In genomic region chr19:43634877-43635560, GRCh38 we compare ENCODE assay signal across 1 cellular context.
TF ChIP-seq lines count a peak whose summit lies in the region.

No MANE protein-coding gene starts in this region.

TF ChIP-seq in HepG2, 621 proteins besides CTCF, POLR2A, EP300 and RAD21 (continued from another document and continues in another):
- no peak for TF ChIP-seq RERE (CRISPR knock-in tag; IDR thresholded peaks at IDR 0.05; ENCODE audit: low read depth)
- peak; percentile 49 for TF ChIP-seq RBM22 (optimal IDR thresholded peaks at IDR 0.05; ENCODE audit: low read length)
- no peak for TF ChIP-seq FUBP1 (CRISPR knock-in tag; IDR thresholded peaks at IDR 0.05; ENCODE audit: borderline replicate concordance)
- no peak for TF ChIP-seq NFIC (IDR thresholded peaks at IDR 0.05; ENCODE audit: low read length)
- 0 out of 2 replicates have a peak, but pooled peaks have one; percentile 19 for TF ChIP-seq ZSCAN25 (CRISPR knock-in tag; IDR thresholded peaks at IDR 0.05)
- no peak for TF ChIP-seq ZUFSP (CRISPR knock-in tag; IDR thresholded peaks at IDR 0.05; ENCODE audit: borderline replicate concordance)
- TF ChIP-seq ZMYM2 (CRISPR knock-in tag; IDR thresholded peaks at IDR 0.05) = no peak
- no peak for TF ChIP-seq FOXM1 (CRISPR knock-in tag; IDR thresholded peaks at IDR 0.05)
- TF ChIP-seq DNMT3B (CRISPR knock-in tag; conservative IDR thresholded peaks at IDR 0.05) = peak; percentile 66; the same call in 1 of the 2 replicates
- TF ChIP-seq ZNF564 (CRISPR knock-in tag; IDR thresholded peaks at IDR 0.05) = no peak
- TF ChIP-seq KLF6 (CRISPR knock-in tag; IDR thresholded peaks at IDR 0.05) = no peak
- no peak for TF ChIP-seq E2F2 (CRISPR knock-in tag; IDR thresholded peaks at IDR 0.05; ENCODE audit: borderline replicate concordance)
- TF ChIP-seq POLR2AphosphoS5 (IDR thresholded peaks at IDR 0.05; ENCODE audit: low read depth, low read length) = peak; percentile 78
- no peak for TF ChIP-seq HMGXB3 (CRISPR knock-in tag; IDR thresholded peaks at IDR 0.05; ENCODE audit: borderline replicate concordance)
- no peak for TF ChIP-seq CEBPB (IDR thresholded peaks at IDR 0.05; ENCODE audit: borderline replicate concordance, low read depth, low read length)
- TF ChIP-seq ARNT2 (CRISPR knock-in tag; IDR thresholded peaks at IDR 0.05; ENCODE audit: low read depth) = no peak
- peak; percentile 96 for TF ChIP-seq ZBTB7A (CRISPR knock-in tag; IDR thresholded peaks at IDR 0.05)
- 0 out of 2 replicates have a peak, but pooled peaks have one; percentile 14 for TF ChIP-seq ZSCAN9 (CRISPR knock-in tag; IDR thresholded peaks at IDR 0.05; ENCODE audit: borderline replicate concordance)
- no peak for TF ChIP-seq ZNF615 (CRISPR knock-in tag; IDR thresholded peaks at IDR 0.05; ENCODE audit: borderline replicate concordance)
- TF ChIP-seq ZNF121 (CRISPR knock-in tag; IDR thresholded peaks at IDR 0.05) = no peak
- TF ChIP-seq REXO4 (CRISPR knock-in tag; IDR thresholded peaks at IDR 0.05; ENCODE audit: borderline replicate concordance) = no peak
- no peak for TF ChIP-seq ZSCAN21 (CRISPR knock-in tag; IDR thresholded peaks at IDR 0.05; ENCODE audit: borderline replicate concordance)
- peak; percentile 97 for TF ChIP-seq FOXK2 (IDR thresholded peaks at IDR 0.05)
- TF ChIP-seq ZNF530 (CRISPR knock-in tag; IDR thresholded peaks at IDR 0.05; ENCODE audit: low read depth) = no peak
- no peak for TF ChIP-seq NCOA1 (CRISPR knock-in tag; IDR thresholded peaks at IDR 0.05)
- TF ChIP-seq HDAC6 (IDR thresholded peaks at IDR 0.05; ENCODE audit: low read depth, low read length) = no peak
- no peak for TF ChIP-seq ZNF354B (CRISPR knock-in tag; IDR thresholded peaks at IDR 0.05)
- no peak; the same call in 1 of the 2 replicates for TF ChIP-seq RFX1 (IDR thresholded peaks at IDR 0.05)
- no peak for TF ChIP-seq USF2 (IDR thresholded peaks at IDR 0.05; ENCODE audit: low read depth, low read length)
- TF ChIP-seq USF2 (CRISPR knock-in tag; IDR thresholded peaks at IDR 0.05; ENCODE audit: borderline replicate concordance) = no peak
- no peak for TF ChIP-seq ZKSCAN1 (IDR thresholded peaks at IDR 0.05; ENCODE audit: low read length)
- no peak for TF ChIP-seq ZSCAN20 (CRISPR knock-in tag; IDR thresholded peaks at IDR 0.05; ENCODE audit: borderline replicate concordance)
- no peak for TF ChIP-seq SNRNP70 (IDR thresholded peaks at IDR 0.05; ENCODE audit: low read depth, low read length)
- no peak for TF ChIP-seq MEF2D (CRISPR knock-in tag; IDR thresholded peaks at IDR 0.05)
- peak; percentile 33; the same call in 1 of the 2 replicates for TF ChIP-seq ZFY (CRISPR knock-in tag; IDR thresholded peaks at IDR 0.05)
- TF ChIP-seq ZNF543 (CRISPR knock-in tag; IDR thresholded peaks at IDR 0.05) = 0 out of 2 replicates have a peak, but pooled peaks have one; percentile 68
- TF ChIP-seq ZNF234 (CRISPR knock-in tag; conservative IDR thresholded peaks at IDR 0.05) = no peak
- no peak for TF ChIP-seq NBN (conservative IDR thresholded peaks at IDR 0.05)
- TF ChIP-seq NFYB (CRISPR knock-in tag; IDR thresholded peaks at IDR 0.05) = no peak
- TF ChIP-seq BCL6 (CRISPR knock-in tag; IDR thresholded peaks at IDR 0.05) = no peak
- no peak for TF ChIP-seq PRMT3 (CRISPR knock-in tag; IDR thresholded peaks at IDR 0.05; ENCODE audit: borderline replicate concordance, low read depth)
- TF ChIP-seq ZSCAN30 (CRISPR knock-in tag; IDR thresholded peaks at IDR 0.05) = no peak
- no peak for TF ChIP-seq HMG20A (CRISPR knock-in tag; IDR thresholded peaks at IDR 0.05; ENCODE audit: borderline replicate concordance)
- TF ChIP-seq HMG20B (CRISPR knock-in tag; conservative IDR thresholded peaks at IDR 0.05) = no peak
- TF ChIP-seq ZNF496 (CRISPR knock-in tag; IDR thresholded peaks at IDR 0.05; ENCODE audit: insufficient replicate concordance) = no peak
- no peak for TF ChIP-seq SRSF9 (IDR thresholded peaks at IDR 0.05; ENCODE audit: borderline replicate concordance, insufficient read depth, low read depth, low read length, poor library complexity, severe bottlenecking)
- TF ChIP-seq MNT (IDR thresholded peaks at IDR 0.05) = no peak
- TF ChIP-seq ZNF451 (CRISPR knock-in tag; IDR thresholded peaks at IDR 0.05) = no peak
- no peak for TF ChIP-seq FLYWCH1 (CRISPR knock-in tag; IDR thresholded peaks at IDR 0.05)
- TF ChIP-seq ZNF776 (CRISPR knock-in tag; IDR thresholded peaks at IDR 0.05) = no peak
- no peak for TF ChIP-seq ZFP36 (IDR thresholded peaks at IDR 0.05; ENCODE audit: borderline replicate concordance, low read depth, low read length, partially characterized antibody)
